Comparison of ENCODE assay signal across 25 cellular contexts in the genomic region with DNA sequence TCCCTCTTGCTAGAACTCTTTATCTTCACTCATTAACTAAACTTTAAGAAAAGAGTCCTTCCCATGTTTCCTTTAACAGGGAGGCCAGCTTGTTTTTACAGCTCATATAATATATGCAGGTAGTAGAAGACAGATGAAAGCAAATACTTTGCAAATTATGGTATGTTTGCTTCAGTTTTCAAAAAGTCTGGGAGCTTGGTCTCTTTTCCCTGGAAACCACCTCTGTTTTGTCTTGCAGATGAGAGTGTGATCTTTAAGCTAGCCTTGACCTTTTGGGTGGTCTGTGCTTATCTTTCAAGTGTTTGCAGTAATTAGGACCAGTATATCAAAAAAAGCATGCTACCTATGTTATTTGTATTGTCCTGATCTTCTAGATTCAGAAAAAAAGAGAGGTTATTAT.
DNase-seq lines count a peak whose midpoint lies in the region; ATAC-seq and TF ChIP-seq lines count a peak whose summit lies in the region.
"Had no signal": no experiment of that assay in that cellular context is flagged by ENCODE, and none has a peak within 500 bp of the region (broad histone marks: within the 10 kb centered on the region; RNA-seq: fewer than 3 reads in every experiment).

No MANE protein-coding gene starts in this region.

- H3K36me3 ChIP-seq in GM23338 (ENCODE audit: insufficient read depth) (no peaks in the 10 kb centered on the region), endocrine pancreas (ENCODE audit: control insufficient read depth, insufficient read depth, low read length) (no peaks in the 10 kb centered on the region)
- H3K36me3 ChIP-seq: pancreas, upper lobe of left lung had no signal

- H3K4me1 ChIP-seq in GM23338 (ENCODE audit: insufficient read depth), result peaks cover 64% of the 10 kb centered on the region
- H3K4me1 ChIP-seq in endocrine pancreas (ENCODE audit: control insufficient read depth, insufficient read depth, low read length), result peaks cover 21% of the 10 kb centered on the region

- peak; percentile 23 for ATAC-seq in GM23338
- ATAC-seq: activated CD8-positive, alpha-beta memory T cell treated with anti-CD3 and anti-CD28 coated beads, Interleukin-2, amount 10 ng/mL, durations not matched to agents 7 days and 5 days; activated naive CD8-positive, alpha-beta T cell treated with anti-CD3 and anti-CD28 coated beads, Interleukin-2, amount 50 U/mL, for 24 hours; HCT116 had no signal

- no peaks in the 10 kb centered on the region for H4K20me1 ChIP-seq in GM23338 (replicated peaks; ENCODE audit: insufficient read depth)

- H3F3A ChIP-seq in GM23338 (replicated peaks; ENCODE audit: low read depth), result 0 out of 2 replicates have a peak, but pooled peaks cover 4% of the 10 kb centered on the region

- peaks cover 61% of the 10 kb centered on the region for H3K4me1 Mint-ChIP-seq in GM23338
- H3K4me1 Mint-ChIP-seq: activated naive CD8-positive, alpha-beta T cell treated with anti-CD3 and anti-CD28 coated beads, Interleukin-2, amount 50 U/mL, for 24 hours had no signal

- no peaks in the 10 kb centered on the region for H3K9me2 ChIP-seq in GM23338 (ENCODE audit: insufficient read depth)

- no peak overlapping the region for H2AFZ ChIP-seq in GM23338

- peak overlapping the region; percentile 61 for H3K4me2 ChIP-seq in GM23338
- H3K4me2 ChIP-seq: BLaER1 treated with 17β-estradiol and CSF1 and Interleukin-3, amounts not matched to agents 10 nM and 100 nM had no signal

- no peaks in the 10 kb centered on the region for H3K9me3 ChIP-seq in endocrine pancreas (ENCODE audit: control insufficient read depth, low read length)
- H3K9me3 ChIP-seq: pancreas had no signal

- H3K36me3 Mint-ChIP-seq in GM23338 (ENCODE audit: low read depth), result peaks cover 12% of the 10 kb centered on the region

- H3K27ac ChIP-seq in GM23338 (ENCODE audit: low read depth), result peak overlapping the region; percentile 83
- H3K27ac ChIP-seq: BLaER1 treated with 17β-estradiol and CSF1 and Interleukin-3, amounts not matched to agents 10 nM and 100 nM had no signal

- H3K4me3 Mint-ChIP-seq in GM23338, result peak overlapping the region; percentile 16
- H3K4me3 Mint-ChIP-seq: activated CD8-positive, alpha-beta memory T cell treated with anti-CD3 and anti-CD28 coated beads, Interleukin-2, amount 10 ng/mL, durations not matched to agents 7 days and 5 days; activated naive CD8-positive, alpha-beta T cell treated with anti-CD3 and anti-CD28 coated beads, Interleukin-2, amount 50 U/mL, for 24 hours; IgD-negative memory B cell; neural crest cell had no signal

- H3K4me3 ChIP-seq in GM23338 (peak overlapping the region; percentile 21), endocrine pancreas (ENCODE audit: control insufficient read depth, insufficient read depth, low read length) (peak overlapping the region; percentile 38)
- H3K4me3 ChIP-seq: BLaER1 treated with 17β-estradiol and CSF1 and Interleukin-3, amounts not matched to agents 10 nM and 100 nM; pancreas; upper lobe of left lung had no signal

- H3K79me2 ChIP-seq in GM23338 (replicated peaks; ENCODE audit: insufficient read depth), result peaks cover 58% of the 10 kb centered on the region

- H3K27me3 Mint-ChIP-seq in GM23338 (ENCODE audit: insufficient read depth, low read depth, poor library complexity), result no peaks in the 10 kb centered on the region
- H3K27me3 Mint-ChIP-seq: activated CD8-positive, alpha-beta memory T cell treated with anti-CD3 and anti-CD28 coated beads, Interleukin-2, amount 10 ng/mL, durations not matched to agents 7 days and 5 days; activated naive CD8-positive, alpha-beta T cell treated with anti-CD3 and anti-CD28 coated beads, Interleukin-2, amount 50 U/mL, for 24 hours; IgD-negative memory B cell had no signal

- no peak for TF ChIP-seq CTCF in GM23338 (conservative IDR thresholded peaks at IDR 0.05; ENCODE audit: low read depth in 2 of 2)

- peak overlapping the region; percentile 20 for H3K27ac Mint-ChIP-seq in GM23338
- H3K27ac Mint-ChIP-seq: activated CD8-positive, alpha-beta memory T cell treated with anti-CD3 and anti-CD28 coated beads, Interleukin-2, amount 10 ng/mL, durations not matched to agents 7 days and 5 days; activated naive CD8-positive, alpha-beta T cell treated with anti-CD3 and anti-CD28 coated beads, Interleukin-2, amount 50 U/mL, for 24 hours; IgD-negative memory B cell had no signal

- H3K9ac ChIP-seq in endocrine pancreas (ENCODE audit: control insufficient read depth, insufficient read depth, low read length), result no peak overlapping the region
- H3K9ac ChIP-seq: BLaER1 treated with 17β-estradiol and CSF1 and Interleukin-3, amounts not matched to agents 10 nM and 100 nM had no signal

- no peaks in the 10 kb centered on the region for H3K27me3 ChIP-seq in GM23338 (ENCODE audit: insufficient read depth)
- H3K27me3 ChIP-seq in endocrine pancreas (ENCODE audit: control insufficient read depth, insufficient read depth, low read length), result no peaks in the 10 kb centered on the region
- H3K27me3 ChIP-seq: BLaER1 treated with 17β-estradiol and CSF1 and Interleukin-3, amounts not matched to agents 10 nM and 100 nM; dorsolateral prefrontal cortex; pancreas; upper lobe of left lung had no signal

- peaks cover 5% of the 10 kb centered on the region for H3K9me3 Mint-ChIP-seq in GM23338

- DNase-seq in GM23338 (ENCODE audit: low spot score), result peak; percentile 55
- DNase-seq in NCI-H526 (lab: John Stamatoyannopoulos, UW), result peak; percentile 38 to 55
- peak; percentile 13 for DNase-seq in pons (ENCODE audit: low spot score)
- no peak for DNase-seq in superior temporal gyrus (ENCODE audit: extremely low spot score)
- DNase-seq in activated CD4-positive, alpha-beta T cell treated with anti-CD3 and anti-CD28 coated beads for 4 hours, result no peak
- DNase-seq in central memory CD4-positive, alpha-beta T cell, result no peak
- DNase-seq: activated CD4-positive, alpha-beta T cell treated with anti-CD3 and anti-CD28 coated beads, Interleukin-2, amount 50 U/mL, for 4 hours; activated CD4-positive, CD25-positive, alpha-beta regulatory T cell; activated CD8-positive, alpha-beta memory T cell treated with anti-CD3 and anti-CD28 coated beads, Interleukin-2, amount 10 ng/mL, durations not matched to agents 7 days and 5 days; activated naive CD8-positive, alpha-beta T cell treated with anti-CD3 and anti-CD28 coated beads, Interleukin-2, amount 50 U/mL, for 24 hours; activated T-cell treated with anti-CD3 and anti-CD28 coated beads, Interleukin-2, amount 50 U/mL, for 48 hours; NCI-H187; NCI-H2171; pancreas; RPMI8226; stimulated activated CD4-positive, alpha-beta T cell treated with anti-CD3 and anti-CD28 coated beads, Interleukin-12 subunit alpha, Interleukin-12 subunit beta, amount 100 ng/mL, for 4 hours; stimulated activated CD4-positive, alpha-beta T cell treated with anti-CD3 and anti-CD28 coated beads, Interleukin-2, amount 100 ng/mL, for 48 hours; T-helper 1 cell; upper lobe of left lung had no signal

TF ChIP-seq in GM23338, 12 proteins besides CTCF, POLR2A, EP300 and RAD21 (continues in another document):
- TF ChIP-seq, protein P1, sequence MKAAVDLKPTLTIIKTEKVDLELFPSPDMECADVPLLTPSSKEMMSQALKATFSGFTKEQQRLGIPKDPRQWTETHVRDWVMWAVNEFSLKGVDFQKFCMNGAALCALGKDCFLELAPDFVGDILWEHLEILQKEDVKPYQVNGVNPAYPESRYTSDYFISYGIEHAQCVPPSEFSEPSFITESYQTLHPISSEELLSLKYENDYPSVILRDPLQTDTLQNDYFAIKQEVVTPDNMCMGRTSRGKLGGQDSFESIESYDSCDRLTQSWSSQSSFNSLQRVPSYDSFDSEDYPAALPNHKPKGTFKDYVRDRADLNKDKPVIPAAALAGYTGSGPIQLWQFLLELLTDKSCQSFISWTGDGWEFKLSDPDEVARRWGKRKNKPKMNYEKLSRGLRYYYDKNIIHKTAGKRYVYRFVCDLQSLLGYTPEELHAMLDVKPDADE (IDR thresholded peaks at IDR 0.05), result no peak
- no peak for TF ChIP-seq JUNB (IDR thresholded peaks at IDR 0.05; ENCODE audit: unreplicated experiment)

Comparison
In these comparisons a context has a peak if more than half of its experiments do, and no peak if none do; other contexts are left out.
1. DNase-seq: peak in GM23338 (single experiment), NCI-H526 (2 of 2) and pons (single experiment); none in superior temporal gyrus (single experiment), activated CD4-positive, alpha-beta T cell treated with anti-CD3 and anti-CD28 coated beads for 4 hours (0 of 2) and central memory CD4-positive, alpha-beta T cell (single experiment).